ENCODE assay signal across 1 cellular context in the genomic region with DNA sequence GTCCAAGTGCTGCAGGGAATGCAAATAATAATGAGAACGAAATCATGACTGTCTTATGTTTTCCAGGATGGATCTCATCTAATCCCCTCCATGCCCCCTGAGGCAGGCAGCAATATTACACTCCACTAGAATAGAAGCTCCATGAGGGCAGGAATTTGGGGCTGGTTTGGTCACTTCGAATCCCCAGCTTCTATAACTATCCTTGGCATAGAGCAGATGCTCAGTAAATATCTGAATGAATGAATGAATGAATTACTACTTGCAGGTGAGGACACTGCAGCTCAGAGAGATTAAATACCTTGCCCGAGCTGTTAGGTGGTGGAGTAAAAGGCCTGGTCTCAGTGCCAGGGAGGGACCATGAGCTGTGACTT.
TF ChIP-seq lines count a peak whose summit lies in the region.

No MANE protein-coding gene starts in this region.

TF ChIP-seq in K562, 482 proteins besides CTCF, POLR2A, EP300 and RAD21 (continued from another document):
- TF ChIP-seq, protein P1, sequence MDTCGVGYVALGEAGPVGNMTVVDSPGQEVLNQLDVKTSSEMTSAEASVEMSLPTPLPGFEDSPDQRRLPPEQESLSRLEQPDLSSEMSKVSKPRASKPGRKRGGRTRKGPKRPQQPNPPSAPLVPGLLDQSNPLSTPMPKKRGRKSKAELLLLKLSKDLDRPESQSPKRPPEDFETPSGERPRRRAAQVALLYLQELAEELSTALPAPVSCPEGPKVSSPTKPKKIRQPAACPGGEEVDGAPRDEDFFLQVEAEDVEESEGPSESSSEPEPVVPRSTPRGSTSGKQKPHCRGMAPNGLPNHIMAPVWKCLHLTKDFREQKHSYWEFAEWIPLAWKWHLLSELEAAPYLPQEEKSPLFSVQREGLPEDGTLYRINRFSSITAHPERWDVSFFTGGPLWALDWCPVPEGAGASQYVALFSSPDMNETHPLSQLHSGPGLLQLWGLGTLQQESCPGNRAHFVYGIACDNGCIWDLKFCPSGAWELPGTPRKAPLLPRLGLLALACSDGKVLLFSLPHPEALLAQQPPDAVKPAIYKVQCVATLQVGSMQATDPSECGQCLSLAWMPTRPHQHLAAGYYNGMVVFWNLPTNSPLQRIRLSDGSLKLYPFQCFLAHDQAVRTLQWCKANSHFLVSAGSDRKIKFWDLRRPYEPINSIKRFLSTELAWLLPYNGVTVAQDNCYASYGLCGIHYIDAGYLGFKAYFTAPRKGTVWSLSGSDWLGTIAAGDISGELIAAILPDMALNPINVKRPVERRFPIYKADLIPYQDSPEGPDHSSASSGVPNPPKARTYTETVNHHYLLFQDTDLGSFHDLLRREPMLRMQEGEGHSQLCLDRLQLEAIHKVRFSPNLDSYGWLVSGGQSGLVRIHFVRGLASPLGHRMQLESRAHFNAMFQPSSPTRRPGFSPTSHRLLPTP (IDR thresholded peaks at IDR 0.05; ENCODE audit: borderline replicate concordance, extremely low read depth, insufficient read length), result no peak
- TF ChIP-seq TRIM28 (IDR thresholded peaks at IDR 0.05), result peak; percentile 78; the same call in 1 of the 2 replicates
- TF ChIP-seq, protein P2, sequence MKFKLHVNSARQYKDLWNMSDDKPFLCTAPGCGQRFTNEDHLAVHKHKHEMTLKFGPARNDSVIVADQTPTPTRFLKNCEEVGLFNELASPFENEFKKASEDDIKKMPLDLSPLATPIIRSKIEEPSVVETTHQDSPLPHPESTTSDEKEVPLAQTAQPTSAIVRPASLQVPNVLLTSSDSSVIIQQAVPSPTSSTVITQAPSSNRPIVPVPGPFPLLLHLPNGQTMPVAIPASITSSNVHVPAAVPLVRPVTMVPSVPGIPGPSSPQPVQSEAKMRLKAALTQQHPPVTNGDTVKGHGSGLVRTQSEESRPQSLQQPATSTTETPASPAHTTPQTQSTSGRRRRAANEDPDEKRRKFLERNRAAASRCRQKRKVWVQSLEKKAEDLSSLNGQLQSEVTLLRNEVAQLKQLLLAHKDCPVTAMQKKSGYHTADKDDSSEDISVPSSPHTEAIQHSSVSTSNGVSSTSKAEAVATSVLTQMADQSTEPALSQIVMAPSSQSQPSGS (CRISPR knock-in tag; IDR thresholded peaks at IDR 0.05), result no peak
- TF ChIP-seq HNRNPUL1 (IDR thresholded peaks at IDR 0.05; ENCODE audit: low read length), result no peak
